19 cellular contexts compared by ENCODE assay signal in genomic region chr9:123261006-123261677, GRCh38.
"Had no signal": no experiment of that assay in that cellular context is flagged by ENCODE, and none has a peak within 500 bp of the region (broad histone marks: within the 10 kb centered on the region; RNA-seq: fewer than 3 reads in every experiment).

No MANE protein-coding gene starts in this region.

- ATAC-seq: activated CD8-positive, alpha-beta T cell treated with anti-CD3 and anti-CD28 coated beads, Interleukin-2, amount 10 ng/mL, durations not matched to agents 7 days and 5 days; activated T-cell treated with anti-CD3 and anti-CD28 coated beads, Interleukin-2, amount 50 U/mL, for 72 hours; left lung; naive thymus-derived CD8-positive, alpha-beta T cell; pancreas; WTC11 had no signal

- H3K27me3 ChIP-seq: esophagus squamous epithelium, left lung, pancreas, sigmoid colon, thyroid gland had no signal

- H3K4me3 ChIP-seq: esophagus squamous epithelium, hepatocyte, left lung, pancreas, sigmoid colon, thyroid gland had no signal

- H3K36me3 ChIP-seq: esophagus squamous epithelium, left lung, pancreas, sigmoid colon, thyroid gland had no signal

- H3K9me3 ChIP-seq: esophagus squamous epithelium, left lung, pancreas, sigmoid colon, thyroid gland had no signal

- FAIRE-seq: keratinocyte, pancreas, TTC549, urothelium cell line had no signal

- H3K4me1 ChIP-seq: left lung, sigmoid colon had no signal

- DNase-seq: activated CD4-positive, alpha-beta T cell treated with anti-CD3 and anti-CD28 coated beads, Interleukin-2, amount 10 ng/mL, durations not matched to agents 24 days and 14 days; activated CD8-positive, alpha-beta memory T cell treated with anti-CD3 and anti-CD28 coated beads, Interleukin-2, amount 50 U/mL, for 48 hours; activated CD8-positive, alpha-beta T cell treated with anti-CD3 and anti-CD28 coated beads, Interleukin-2, amount 10 ng/mL, durations not matched to agents 7 days and 5 days; activated naive CD8-positive, alpha-beta T cell treated with anti-CD3 and anti-CD28 coated beads for 36 hours; activated T-cell treated with anti-CD3 and anti-CD28 coated beads, Interleukin-2, amount 50 U/mL, for 72 hours; effector CD8-positive, alpha-beta T cell; esophagus squamous epithelium; left lung; mammary epithelial cell; naive thymus-derived CD8-positive, alpha-beta T cell; pancreas; sigmoid colon; stimulated activated CD4-positive, alpha-beta T cell treated with anti-CD3 and anti-CD28 coated beads, Interleukin-1b, Interleukin-23, amount 100 ng/mL, for 48 hours; thyroid gland had no signal

- H3K27ac ChIP-seq: esophagus squamous epithelium, hepatocyte, left lung, pancreas, sigmoid colon, thyroid gland had no signal
